In genomic region chr11:3367221-3367620, GRCh38 we compare ENCODE assay signal across 27 cellular contexts.
"Had no signal": no experiment of that assay in that cellular context is flagged by ENCODE, and none has a peak within 500 bp of the region (broad histone marks: within the 10 kb centered on the region; RNA-seq: fewer than 3 reads in every experiment).

No MANE protein-coding gene starts in this region.

- DNase-seq: hypothalamus; immature natural killer cell; kidney; left colon; left lung; lower lobe of right lung; mammary epithelial cell; mesenchymal stem cell; naive thymus-derived CD8-positive, alpha-beta T cell; nucleus accumbens; pancreas; posterior cingulate gyrus; retina; right cardiac atrium; stimulated activated CD4-positive, alpha-beta T cell treated with anti-CD3 and anti-CD28 coated beads, Interleukin-12 subunit alpha, Interleukin-12 subunit beta, amount 100 ng/mL, for 4 hours; stimulated activated CD4-positive, alpha-beta T cell treated with anti-CD3 and anti-CD28 coated beads, Interleukin-15, amount 100 ng/mL, for 24 hours; stimulated activated CD4-positive, alpha-beta T cell treated with anti-CD3 and anti-CD28 coated beads, Interleukin-4, amount 100 ng/mL, for 24 hours; stimulated activated naive CD4-positive, alpha-beta T cell; tibial artery; upper lobe of left lung had no signal

- H3K27ac ChIP-seq: left lung, lower lobe of right lung, pancreas, prostate gland, skin epidermis, suprapubic skin, thoracic aorta, tibial artery, upper lobe of left lung, vagina had no signal

- H3K9me3 ChIP-seq: pancreas, prostate gland had no signal

- H3K27me3 ChIP-seq: left lung, pancreas, suprapubic skin, tibial artery, upper lobe of left lung, vagina had no signal

- H3K4me3 ChIP-seq: left lung, lower lobe of right lung, pancreas, prostate gland, skin epidermis, suprapubic skin, thoracic aorta, tibial artery, upper lobe of left lung, vagina had no signal

- ATAC-seq: left colon; left lung; lower lobe of right lung; naive thymus-derived CD8-positive, alpha-beta T cell; pancreas; right cardiac atrium; sciatic nerve; stimulated activated effector memory CD8-positive, alpha-beta T cell treated with anti-CD3 and anti-CD28 coated beads, Interleukin-12 subunit alpha, Interleukin-12 subunit beta, amount 100 ng/mL, for 72 hours had no signal

- H3K4me1 ChIP-seq: left lung, lower lobe of right lung, pancreas, prostate gland, tibial artery, upper lobe of left lung, vagina had no signal
